Comparison of ENCODE assay signal across 14 cellular contexts in the genomic region with DNA sequence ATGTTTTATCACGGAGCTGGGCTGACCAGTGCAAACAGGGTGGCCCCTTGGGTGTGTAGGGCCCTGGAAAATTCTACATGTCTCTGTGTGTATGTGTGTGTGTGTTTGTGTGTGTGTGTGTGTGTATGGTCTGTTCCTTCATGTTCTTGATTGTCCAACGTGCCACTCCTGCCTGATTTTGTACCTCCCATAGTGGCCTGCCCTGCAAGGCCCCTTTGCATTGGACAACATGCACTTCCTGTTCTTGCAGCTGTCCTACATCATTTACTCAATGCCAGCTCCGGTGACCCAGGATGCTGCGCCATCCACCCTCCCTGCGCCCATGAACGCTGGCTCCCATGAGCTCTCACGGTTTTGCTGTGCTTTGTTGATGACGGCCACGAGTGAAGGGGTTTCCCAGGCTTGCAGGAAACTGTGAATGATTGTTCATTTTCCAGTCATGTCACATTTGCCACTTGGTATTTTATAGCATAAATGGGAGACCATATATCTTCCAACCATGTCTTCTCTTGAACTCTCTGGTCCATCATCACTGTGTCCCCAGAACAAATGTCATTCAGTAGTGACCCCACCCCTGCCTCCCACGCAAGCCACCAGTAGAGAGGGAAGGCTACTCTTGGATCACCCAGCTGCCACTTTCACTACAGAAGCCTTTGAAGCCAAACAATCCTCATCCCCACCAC.
A peak's percentile ranks its signal among the peaks of the same experiment; 100 is the strongest.
DNase-seq lines count a peak whose midpoint lies in the region; ATAC-seq, FAIRE-seq and TF ChIP-seq lines count a peak whose summit lies in the region.
"Had no signal": no experiment of that assay in that cellular context is flagged by ENCODE, and none has a peak within 500 bp of the region (broad histone marks: within the 10 kb centered on the region; RNA-seq: fewer than 3 reads in every experiment).

No MANE protein-coding gene starts in this region.

- peaks cover 13% of the 10 kb centered on the region for H3K4me1 Mint-ChIP-seq in T-helper 1 cell treated with Interleukin-12 subunit alpha and Interleukin-12 subunit beta and Interleukin-4 antibody, amounts not matched to agents 30 μg/mL and 1 μg/mL, for 36 hours (ENCODE audit: low read depth)
- H3K4me1 Mint-ChIP-seq in astrocyte (ENCODE audit: low read depth, unreplicated experiment): peaks cover 15% of the 10 kb centered on the region

- TF ChIP-seq CTCF in astrocyte (IDR thresholded peaks at IDR 0.05; ENCODE audit: insufficient read depth, low read depth, low read length): no peak

- H3K4me3 ChIP-seq in BLaER1: no peak overlapping the region
- no peak overlapping the region for H3K4me3 ChIP-seq in astrocyte (ENCODE audit: insufficient read depth, low read depth, low read length)
- H3K4me3 ChIP-seq: breast epithelium, HAP-1, SJSA1 had no signal

- no peaks in the 10 kb centered on the region for H3K79me2 ChIP-seq in astrocyte (ENCODE audit: insufficient read depth, low read length)

- FAIRE-seq in astrocyte (lab: Jason Lieb, UNC): no peak

- H3K4me1 ChIP-seq in BLaER1 (peaks cover 13% of the 10 kb centered on the region), astrocyte (ENCODE audit: insufficient read depth, low read length) (no peaks in the 10 kb centered on the region)
- H3K4me1 ChIP-seq: breast epithelium, HAP-1, SJSA1 had no signal

- no peaks in the 10 kb centered on the region for H3K36me3 Mint-ChIP-seq in T-helper 1 cell treated with Interleukin-12 subunit alpha and Interleukin-12 subunit beta and Interleukin-4 antibody, amounts not matched to agents 30 μg/mL and 1 μg/mL, for 36 hours (ENCODE audit: low read depth)
- H3K36me3 Mint-ChIP-seq in astrocyte (ENCODE audit: low read depth, unreplicated experiment): peaks cover 2% of the 10 kb centered on the region

- no peak overlapping the region for H3K4me3 Mint-ChIP-seq in T-helper 1 cell treated with Interleukin-12 subunit alpha and Interleukin-12 subunit beta and Interleukin-4 antibody, amounts not matched to agents 30 μg/mL and 1 μg/mL, for 36 hours
- no peak overlapping the region for H3K4me3 Mint-ChIP-seq in astrocyte (ENCODE audit: unreplicated experiment)

- ATAC-seq in GM18498 (IDR thresholded peaks at IDR 0.05; ENCODE audit: unreplicated experiment) (no peak), HG03457 (IDR thresholded peaks at IDR 0.05; ENCODE audit: unreplicated experiment) (no peak)
- ATAC-seq: left lobe of liver had no signal

- DNase-seq in astrocyte (ENCODE audit: low read depth) (no peak), NCI-H2227 (lab: John Stamatoyannopoulos, UW; ENCODE audit: unreplicated experiment) (no peak), NCI-H69 (lab: John Stamatoyannopoulos, UW) (no peak)
- peak; percentile 32 to 44 for DNase-seq in stimulated activated CD4-positive, alpha-beta T cell treated with anti-CD3 and anti-CD28 coated beads, Interleukin-15, amount 100 ng/mL, for 48 hours (ENCODE audit: low read depth in 2 of 2)
- DNase-seq: naive B cell, NCI-H1048 had no signal

- no peaks in the 10 kb centered on the region for H3K27me3 ChIP-seq in BLaER1
- no peaks in the 10 kb centered on the region for H3K27me3 ChIP-seq in astrocyte (ENCODE audit: insufficient read depth, low read length)
- H3K27me3 ChIP-seq: breast epithelium had no signal

- H3K9ac ChIP-seq in BLaER1: no peak overlapping the region
- no peak overlapping the region for H3K9ac ChIP-seq in astrocyte (ENCODE audit: low read length)

- H2AFZ ChIP-seq in astrocyte (ENCODE audit: low read depth, low read length): no peak overlapping the region

- H4K20me1 ChIP-seq in BLaER1 (no peaks in the 10 kb centered on the region), astrocyte (ENCODE audit: insufficient read depth, low read length) (no peaks in the 10 kb centered on the region)

- H3K36me3 ChIP-seq in BLaER1: no peaks in the 10 kb centered on the region
- H3K36me3 ChIP-seq in astrocyte (ENCODE audit: insufficient read depth, low read length): no peaks in the 10 kb centered on the region
- H3K36me3 ChIP-seq: breast epithelium, HAP-1, SJSA1 had no signal

- no peaks in the 10 kb centered on the region for H3K27me3 Mint-ChIP-seq in T-helper 1 cell treated with Interleukin-12 subunit alpha and Interleukin-12 subunit beta and Interleukin-4 antibody, amounts not matched to agents 30 μg/mL and 1 μg/mL, for 36 hours (ENCODE audit: low read depth)
- peaks cover 11% of the 10 kb centered on the region for H3K27me3 Mint-ChIP-seq in astrocyte (ENCODE audit: low read depth, unreplicated experiment)

- H3K27ac ChIP-seq in BLaER1: no peak overlapping the region
- no peak overlapping the region for H3K27ac ChIP-seq in astrocyte (ENCODE audit: low read depth, low read length)
- H3K27ac ChIP-seq: breast epithelium, SJSA1 had no signal

- peak overlapping the region; percentile 76 for H3K27ac Mint-ChIP-seq in T-helper 1 cell treated with Interleukin-12 subunit alpha and Interleukin-12 subunit beta and Interleukin-4 antibody, amounts not matched to agents 30 μg/mL and 1 μg/mL, for 36 hours
- H3K27ac Mint-ChIP-seq in astrocyte (ENCODE audit: unreplicated experiment): peak overlapping the region; percentile 35

- H3K4me2 ChIP-seq in BLaER1: peak overlapping the region; percentile 43
- H3K4me2 ChIP-seq in astrocyte (ENCODE audit: low read length): no peak overlapping the region

- H3K9me3 ChIP-seq in BLaER1 (peaks cover 6% of the 10 kb centered on the region; the same call in 1 of the 2 replicates), astrocyte (ENCODE audit: insufficient read depth, low read depth, low read length) (no peaks in the 10 kb centered on the region)
- H3K9me3 ChIP-seq: breast epithelium, HAP-1, SJSA1 had no signal

- H3K9me3 Mint-ChIP-seq in T-helper 1 cell treated with Interleukin-12 subunit alpha and Interleukin-12 subunit beta and Interleukin-4 antibody, amounts not matched to agents 30 μg/mL and 1 μg/mL, for 36 hours: no peaks in the 10 kb centered on the region
- peaks cover 2% of the 10 kb centered on the region for H3K9me3 Mint-ChIP-seq in astrocyte (ENCODE audit: unreplicated experiment)

Comparison
In these comparisons a context has a peak if more than half of its experiments do, and no peak if none do; other contexts are left out.
1. DNase-seq: peak in stimulated activated CD4-positive, alpha-beta T cell treated with anti-CD3 and anti-CD28 coated beads, Interleukin-15, amount 100 ng/mL, for 48 hours (2 of 2); none in astrocyte (single experiment), NCI-H2227 (single experiment) and NCI-H69 (single experiment).